ENCODE assay signal across 10 cellular contexts in genomic region chr9:97853056-97853843, GRCh38. TPM values are rescaled to one million over a fixed set of nuclear protein-coding genes. Genes with fewer than 3 reads are reported as not detected.
DNase-seq lines count a peak whose midpoint lies in the region; ATAC-seq and TF ChIP-seq lines count a peak whose summit lies in the region.
"Had no signal": no experiment of that assay in that cellular context is flagged by ENCODE, and none has a peak within 500 bp of the region (broad histone marks: within the 10 kb centered on the region; RNA-seq: fewer than 3 reads in every experiment).

Gene FOXE1, plus strand, starts transcription at chr9:97853226. Its CDS starts 689 bp downstream, at chr9:97853915.

- intact Hi-C loops in colonic mucosa (cut with DNase I) (no loop called here), natural killer cell (cut with micrococcal nuclease) (no loop called here)

- peak within 1 kb of the TSS in 1 of 2 donors; percentile 60 for H3K27ac Mint-ChIP-seq in natural killer cell

- H3K4me3 ChIP-seq in AG10803 (ENCODE audit: low read length), result 0 out of 2 replicates have a peak within 1 kb of the TSS, but pooled peaks have one; percentile 20
- peak within 1 kb of the TSS; percentile 48 for H3K4me3 ChIP-seq in HEK293 (ENCODE audit: low read depth, low read length)
- peak within 1 kb of the TSS; percentile 29 for H3K4me3 ChIP-seq in colonic mucosa

- H3K4me1 Mint-ChIP-seq in natural killer cell, result peaks cover 0 to 19% of the 10 kb centered on the region in 2 donors

- CTCF ChIA-PET in HEK293 (lab: Yijun Ruan, JAX), result interaction anchor here (0.6 to 1.8 kb wide), 6 partner anchors 9 to 107 kb away, joined by 3 to 8 read pairs (median 6); no protein-coding TSS in a partner anchor

- DNase-seq in AG10803 (ENCODE audit: low read depth) (no peak), colonic mucosa (no peak), natural killer cell (no peak), NCI-H526 treated with DMSO at 0.1 percent for 48 hours (lab: John Stamatoyannopoulos, UW) (no peak), activated gamma-delta T cell treated with Interleukin-2 at 50 U/mL for 16 hours (no peak)
- DNase-seq in effector CD4-positive, alpha-beta T cell, result no peak
- DNase-seq: caudate nucleus, NCI-H2081 treated with DMSO at 0.1 percent for 48 hours had no signal

- TF ChIP-seq CTCF in AG10803 (conservative IDR thresholded peaks at IDR 0.05; ENCODE audit: low read length) (no peak), HEK293 (tag by site-specific recombination; IDR thresholded peaks at IDR 0.05) (no peak), colonic mucosa (IDR thresholded peaks at IDR 0.05) (no peak), natural killer cell (IDR thresholded peaks at IDR 0.05) (no peak)

- peak within 1 kb of the TSS; percentile 91 for H3K4me3 Mint-ChIP-seq in natural killer cell

- H3K9me3 Mint-ChIP-seq in natural killer cell, result no peaks in the 10 kb centered on the region

- H3K27ac ChIP-seq in HEK293 (ENCODE audit: extremely low read depth, low read depth, low read length) (peak within 1 kb of the TSS; percentile 74; the same call in 1 of the 2 replicates), colonic mucosa (no peak within 1 kb of the TSS)

- no peaks in the 10 kb centered on the region for H3K36me3 Mint-ChIP-seq in natural killer cell

- H3K4me1 ChIP-seq in HEK293 (ENCODE audit: control insufficient read depth, insufficient read depth, low read length) (no peaks in the 10 kb centered on the region), colonic mucosa (no peaks in the 10 kb centered on the region)

- ATAC-seq in natural killer cell, result peak in 2 of 3 donors; percentile 15 to 24
- ATAC-seq in HG02885 (IDR thresholded peaks at IDR 0.05; ENCODE audit: poor library complexity, unreplicated experiment), result no peak

- H3K36me3 ChIP-seq in HEK293 (ENCODE audit: control insufficient read depth in 2 of 2, insufficient read depth in 1 of 2, low read length in 2 of 2) (no peaks in the 10 kb centered on the region), colonic mucosa (no peaks in the 10 kb centered on the region)

- peaks cover 97% of the 10 kb centered on the region for H3K27me3 ChIP-seq in colonic mucosa

- peaks cover 56 to 64% of the 10 kb centered on the region in 2 donors for H3K27me3 Mint-ChIP-seq in natural killer cell (ENCODE audit: low read depth in 2 of 2)

- H3K9me3 ChIP-seq in HEK293 (ENCODE audit: control insufficient read depth, insufficient read depth, low read depth, low read length), result no peaks in the 10 kb centered on the region
- no peaks in the 10 kb centered on the region for H3K9me3 ChIP-seq in colonic mucosa

- no peak within 1 kb of the TSS for H3K9ac ChIP-seq in colonic mucosa (ENCODE audit: low read depth in 2 of 2, low read length in 2 of 2)

- POLR2A ChIA-PET in HEK293 (lab: Yijun Ruan, JAX), result interaction anchor here (0.7 to 1.5 kb wide), 3 partner anchors 8 to 21 kb away, joined by 3 to 6 read pairs (median 4); no protein-coding TSS in a partner anchor

TF ChIP-seq in HEK293, 187 proteins besides CTCF, POLR2A, EP300 and RAD21:
- TF ChIP-seq HIC1 (tag by site-specific recombination; IDR thresholded peaks at IDR 0.05) (no peak), ZNF202 (tag by site-specific recombination; IDR thresholded peaks at IDR 0.05; ENCODE audit: borderline replicate concordance) (0 out of 2 replicates have a peak, but pooled peaks have one; percentile 74)

RNA-seq across cellular contexts. Expression of gene FOXE1, which starts in this region (rescaled TPM):
- total RNA-seq in colonic mucosa, result not detected
- not detected for total RNA-seq in natural killer cell

Comparison
In these comparisons a context has a peak if more than half of its experiments do, and no peak if none do; other contexts are left out.
1. Peak in ATAC-seq in natural killer cell; RNA of the gene not detected or under 1 TPM.